In the genomic region with DNA sequence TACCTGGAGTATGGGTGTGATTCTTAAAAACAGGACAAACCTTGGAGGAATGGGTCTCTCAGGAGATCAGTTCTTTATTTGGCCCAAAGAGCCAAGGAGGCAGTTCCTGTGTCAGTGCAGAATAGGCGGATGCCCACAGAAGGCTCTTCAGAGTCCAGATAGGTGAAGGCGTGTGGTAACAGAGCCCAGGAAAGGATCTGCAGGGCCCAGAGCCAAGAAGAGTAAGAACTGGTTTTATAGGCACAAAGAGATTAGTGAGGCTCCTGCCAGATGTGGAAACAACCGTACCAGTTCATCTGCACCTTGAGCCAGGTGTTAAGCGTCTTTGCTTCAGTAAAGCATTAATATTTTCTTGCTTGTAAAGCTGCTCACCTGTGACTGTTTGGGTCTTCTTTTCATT, we compare ENCODE assay signal across 27 cellular contexts.
"Had no signal": no experiment of that assay in that cellular context is flagged by ENCODE, and none has a peak within 500 bp of the region (broad histone marks: within the 10 kb centered on the region; RNA-seq: fewer than 3 reads in every experiment).

No MANE protein-coding gene starts in this region.

- H3K4me1 ChIP-seq: gastrocnemius medialis, left lung, neural progenitor cell, parathyroid adenoma, testis, tibial artery had no signal

- H3K4me3 Mint-ChIP-seq: endodermal cell; naive thymus-derived CD4-positive, alpha-beta T cell; nephron; neural progenitor cell; stimulated activated effector memory CD8-positive, alpha-beta T cell treated with anti-CD3 and anti-CD28 coated beads, Interleukin-12 subunit alpha, Interleukin-12 subunit beta, amount 100 ng/mL, for 72 hours; type B pancreatic cell had no signal

- H3K27me3 ChIP-seq: dorsolateral prefrontal cortex, gastrocnemius medialis, left lung, neural progenitor cell, sigmoid colon, testis, tibial artery had no signal

- H3K36me3 ChIP-seq: gastrocnemius medialis, left lung, neural progenitor cell, sigmoid colon, tibial artery had no signal

- FAIRE-seq: colon, kidney had no signal

- ATAC-seq: gastrocnemius medialis; left cardiac atrium; left lung; naive thymus-derived CD4-positive, alpha-beta T cell; right cardiac atrium; stimulated activated effector memory CD8-positive, alpha-beta T cell treated with anti-CD3 and anti-CD28 coated beads, Interleukin-12 subunit alpha, Interleukin-12 subunit beta, amount 100 ng/mL, for 72 hours; stimulated activated naive CD8-positive, alpha-beta T cell treated with anti-CD3 and anti-CD28 coated beads, Interleukin-15, Interleukin-2, amounts not matched to agents 100 U/mL and 50 U/mL, for 24 hours had no signal

- H3K36me3 Mint-ChIP-seq: naive thymus-derived CD4-positive, alpha-beta T cell; neural progenitor cell; stimulated activated effector memory CD8-positive, alpha-beta T cell treated with anti-CD3 and anti-CD28 coated beads, Interleukin-12 subunit alpha, Interleukin-12 subunit beta, amount 100 ng/mL, for 72 hours; type B pancreatic cell had no signal

- DNase-seq: dorsolateral prefrontal cortex; effector CD4-positive, alpha-beta T cell; endodermal cell; erythroblast; gastrocnemius medialis; head of caudate nucleus; kidney; left cardiac atrium; left lung; mesendoderm; midbrain; naive thymus-derived CD4-positive, alpha-beta T cell; right cardiac atrium; sigmoid colon; stimulated activated CD4-positive, alpha-beta T cell treated with anti-CD3 and anti-CD28 coated beads, Interleukin-2, amount 100 ng/mL, for 24 hours; stimulated activated CD4-positive, alpha-beta T cell treated with anti-CD3 and anti-CD28 coated beads, Interleukin-4, amount 100 ng/mL, for 24 hours; stimulated activated naive CD8-positive, alpha-beta T cell treated with anti-CD3 and anti-CD28 coated beads, Interleukin-15, Interleukin-2, amounts not matched to agents 100 U/mL and 50 U/mL, for 24 hours; substantia nigra; testis; tibial artery had no signal

- H3K27ac Mint-ChIP-seq: endodermal cell; naive thymus-derived CD4-positive, alpha-beta T cell; nephron; neural progenitor cell; progenitor cell of endocrine pancreas; stimulated activated effector memory CD8-positive, alpha-beta T cell treated with anti-CD3 and anti-CD28 coated beads, Interleukin-12 subunit alpha, Interleukin-12 subunit beta, amount 100 ng/mL, for 72 hours; type B pancreatic cell had no signal

- H3K27ac ChIP-seq: dorsolateral prefrontal cortex, gastrocnemius medialis, left lung, neural progenitor cell, parathyroid adenoma, sigmoid colon, testis, tibial artery had no signal

- H3K4me3 ChIP-seq: dorsolateral prefrontal cortex, gastrocnemius medialis, left lung, neural progenitor cell, sigmoid colon, testis, tibial artery had no signal

- H3K27me3 Mint-ChIP-seq: progenitor cell of endocrine pancreas, type B pancreatic cell had no signal

- H3K9me3 Mint-ChIP-seq: endodermal cell; naive thymus-derived CD4-positive, alpha-beta T cell; nephron; neural progenitor cell; stimulated activated effector memory CD8-positive, alpha-beta T cell treated with anti-CD3 and anti-CD28 coated beads, Interleukin-12 subunit alpha, Interleukin-12 subunit beta, amount 100 ng/mL, for 72 hours; type B pancreatic cell had no signal

- H3K4me1 Mint-ChIP-seq: naive thymus-derived CD4-positive, alpha-beta T cell; stimulated activated effector memory CD8-positive, alpha-beta T cell treated with anti-CD3 and anti-CD28 coated beads, Interleukin-12 subunit alpha, Interleukin-12 subunit beta, amount 100 ng/mL, for 72 hours had no signal
